ENCODE assay signal across 1 cellular context in genomic region chr22:38040953-38041759, GRCh38.
TF ChIP-seq lines count a peak whose summit lies in the region.

No MANE protein-coding gene starts in this region.

TF ChIP-seq in HepG2, 621 proteins besides CTCF, POLR2A, EP300 and RAD21:
- TF ChIP-seq CREB1 (IDR thresholded peaks at IDR 0.05) (peak; percentile 41; the same call in 1 of the 2 replicates), CREB1 (CRISPR knock-in tag; IDR thresholded peaks at IDR 0.05) (no peak), POLR2AphosphoS2 (IDR thresholded peaks at IDR 0.05; ENCODE audit: low read depth, low read length) (no peak)
TF ChIP-seq in HepG2: peak in this region for 1.
